ENCODE assay signal across 20 cellular contexts in the genomic region with DNA sequence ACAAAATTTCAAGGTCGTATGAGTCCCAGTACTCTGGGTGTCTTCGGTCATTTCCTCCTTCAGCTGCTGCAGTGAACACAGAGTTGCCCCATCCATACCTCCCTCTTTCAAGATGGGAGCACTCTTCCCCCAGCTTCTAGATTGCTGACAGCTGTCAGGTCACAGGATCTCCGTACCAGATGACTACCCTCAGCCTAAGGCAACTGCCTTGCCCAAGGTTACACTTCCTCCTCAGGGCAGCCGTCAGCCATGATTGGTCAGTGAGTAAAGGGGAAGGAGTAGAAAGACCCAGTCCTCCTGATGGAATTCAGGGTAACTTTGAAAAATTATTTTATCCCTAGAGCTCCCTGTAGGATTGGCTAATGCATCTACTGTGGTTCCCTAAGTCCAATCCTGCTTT.
"Had no signal": no experiment of that assay in that cellular context is flagged by ENCODE, and none has a peak within 500 bp of the region (broad histone marks: within the 10 kb centered on the region; RNA-seq: fewer than 3 reads in every experiment).

No MANE protein-coding gene starts in this region.

- DNase-seq: activated CD4-positive, alpha-beta T cell treated with anti-CD3 and anti-CD28 coated beads, Interleukin-2, amount 50 U/mL, for 1 hour; activated naive CD4-positive, alpha-beta T cell treated with Interleukin-2 at 50 U/mL for 16 hours; activated T-cell treated with anti-CD3 and anti-CD28 coated beads for 4 hours; anterior cingulate cortex; cortex of kidney; effector CD8-positive, alpha-beta T cell; foreskin fibroblast; glutamatergic neuron; kidney glomerular epithelial cell; left ventricle myocardium superior; mesendoderm; natural killer cell; stimulated activated CD4-positive, alpha-beta T cell treated with anti-CD3 and anti-CD28 coated beads, Interleukin-2, amount 100 ng/mL, for 48 hours; stimulated activated naive CD4-positive, alpha-beta T cell treated with Interleukin-2 at 50 U/mL for 16 hours; substantia nigra had no signal

- H3K4me3 ChIP-seq: tibial nerve had no signal

- H3K27ac ChIP-seq: neutrophil, tibial nerve had no signal

- ATAC-seq: activated CD4-positive, CD25-positive, alpha-beta regulatory T cell treated with anti-CD3 and anti-CD28 coated beads, Interleukin-2, amount 50 U/mL, for 24 hours; activated T-helper 17 cell treated with anti-CD3 and anti-CD28 coated beads, Interleukin-2, amount 50 U/mL, for 72 hours; left ventricle myocardium superior; natural killer cell had no signal

- H3K36me3 ChIP-seq: neutrophil, tibial nerve had no signal

- H3K9me3 ChIP-seq: neutrophil had no signal

- FAIRE-seq: endothelial cell of umbilical vein had no signal

- H3K27me3 ChIP-seq: neutrophil, tibial nerve had no signal

- H3K4me1 ChIP-seq: tibial nerve had no signal
